19 cellular contexts compared by ENCODE assay signal in the genomic region with DNA sequence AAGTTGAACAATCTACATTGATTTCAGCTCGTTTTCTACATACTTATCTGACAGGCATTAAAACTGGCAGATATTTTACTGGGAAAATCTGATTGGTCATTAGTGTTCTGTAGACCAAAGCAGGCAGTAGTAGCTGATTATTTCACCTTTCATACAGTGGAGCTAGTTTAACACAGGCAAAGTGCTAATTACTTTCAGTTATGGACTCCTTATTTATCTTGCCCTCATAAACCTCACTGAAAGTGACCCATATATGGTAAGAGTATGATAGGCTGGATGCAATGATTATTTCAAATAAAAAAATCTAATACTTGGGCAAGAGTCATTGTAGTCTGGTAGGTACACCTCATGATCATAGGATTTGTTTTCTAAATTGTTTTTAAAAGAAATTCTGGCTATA.
"Had no signal": no experiment of that assay in that cellular context is flagged by ENCODE, and none has a peak within 500 bp of the region (broad histone marks: within the 10 kb centered on the region; RNA-seq: fewer than 3 reads in every experiment).

No MANE protein-coding gene starts in this region.

- DNase-seq: KBM-7, NCI-H1092, NCI-H1105 treated with DMSO at 0.1 percent for 48 hours, NCI-H1417 treated with DMSO at 0.1 percent for 48 hours, NCI-H187, NCI-H2029, NCI-H2081 treated with DMSO at 0.1 percent for 48 hours, NCI-H2171, NCI-H226, NCI-H446, NCI-H510A, NCI-H524 treated with DMSO at 0.1 percent for 48 hours, NCI-H69, NCI-H774, Right ventricle myocardium superior, SIG-M5 had no signal

- H3K27ac ChIP-seq: HL-60, SJSA1, SK-N-MC had no signal

- H3K27me3 ChIP-seq: SJSA1 had no signal

- H3K4me3 ChIP-seq: SJSA1, SK-N-MC had no signal

- H3K9me3 ChIP-seq: SJSA1 had no signal
